Comparison of ENCODE assay signal across 12 cellular contexts in the genomic region with DNA sequence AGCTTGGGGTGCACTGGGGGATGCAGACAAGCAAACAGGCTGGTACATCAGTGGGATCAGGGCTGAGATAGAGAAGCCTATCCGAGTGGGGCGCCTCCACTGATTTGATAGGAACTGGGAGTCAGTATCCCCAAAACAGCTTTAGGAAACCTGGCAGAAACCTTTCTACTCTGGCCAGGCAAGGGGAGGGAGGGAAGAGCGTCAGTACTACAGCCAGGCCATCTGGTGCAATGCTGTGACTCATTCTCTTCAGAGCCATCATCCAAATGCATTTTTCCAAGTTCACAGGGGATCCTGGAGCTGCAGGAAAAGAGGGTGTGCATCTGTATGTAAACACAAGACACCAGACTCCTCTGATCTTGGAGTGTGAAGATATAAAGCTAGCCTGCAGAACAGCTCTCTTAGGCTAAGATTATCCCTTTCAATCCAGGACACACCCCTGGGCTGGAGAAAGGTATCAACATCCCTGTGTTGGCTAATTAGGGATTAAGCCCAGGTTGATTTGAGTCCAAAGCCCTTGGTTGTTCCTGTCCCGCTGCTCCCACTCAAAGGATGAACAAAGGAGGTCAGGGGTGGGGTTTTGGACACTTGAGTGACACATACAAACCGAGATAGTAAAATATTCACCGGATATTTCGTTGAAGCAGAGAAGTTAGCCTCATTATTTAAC. TPM values are rescaled to one million over a fixed set of nuclear protein-coding genes. Genes with fewer than 3 reads are reported as not detected.
A peak's percentile ranks its signal among the peaks of the same experiment; 100 is the strongest.
DNase-seq lines count a peak whose midpoint lies in the region; ATAC-seq and TF ChIP-seq lines count a peak whose summit lies in the region.
"Had no signal": no experiment of that assay in that cellular context is flagged by ENCODE, and none has a peak within 500 bp of the region (broad histone marks: within the 10 kb centered on the region; RNA-seq: fewer than 3 reads in every experiment).

No MANE protein-coding gene starts in this region.

- H3K4me2 ChIP-seq in GM23248 (ENCODE audit: unreplicated experiment), result peak overlapping the region; percentile 68

- no peaks in the 10 kb centered on the region for H4K20me1 ChIP-seq in GM23248 (ENCODE audit: insufficient read depth)

- no peaks in the 10 kb centered on the region for H3K36me3 Mint-ChIP-seq in immature natural killer cell

- in situ Hi-C loops in GM23248 (cut with MboI), result no loop called here

- peaks cover 7 to 9% of the 10 kb centered on the region in 2 donors for H3K4me1 Mint-ChIP-seq in immature natural killer cell

- H3K9me2 ChIP-seq in GM23248 (ENCODE audit: insufficient read depth), result no peaks in the 10 kb centered on the region

- intact Hi-C loops in adrenal gland (cut with DNase I), result no loop called here

- peaks cover under 1 to 7% (median 4%) of the 10 kb centered on the region in 3 donors for H3K27me3 Mint-ChIP-seq in immature natural killer cell (ENCODE audit: low read depth in 3 of 3)

- TF ChIP-seq POLR2A in adrenal gland (IDR thresholded peaks at IDR 0.05) (no peak), gastroesophageal sphincter (IDR thresholded peaks at IDR 0.05) (no peak)

- H3K27ac Mint-ChIP-seq in immature natural killer cell, result no peak overlapping the region
- H3K27ac Mint-ChIP-seq: activated T-helper 2 cell treated with anti-CD3 and anti-CD28 coated beads, Interferon-gamma antibody, Interleukin-2, Interleukin-4, amounts not matched to agents 10 μg/mL and 5 μg/mL and 100 μg/mL, durations not matched to agents 14 hours and 24 hours and 36 hours; stimulated activated naive CD8-positive, alpha-beta T cell treated with anti-CD3 and anti-CD28 coated beads, Interleukin-15, amount 100 ng/mL, for 72 hours had no signal

- H3K27me3 ChIP-seq in GM23248 (replicated peaks; ENCODE audit: insufficient read depth) (no peaks in the 10 kb centered on the region), adrenal gland (no peaks in the 10 kb centered on the region), gastroesophageal sphincter (no peaks in the 10 kb centered on the region)

- H3K79me2 ChIP-seq in GM23248 (ENCODE audit: insufficient read depth), result no peaks in the 10 kb centered on the region

- TF ChIP-seq CTCF in adrenal gland (IDR thresholded peaks at IDR 0.05) (no peak), gastroesophageal sphincter (IDR thresholded peaks at IDR 0.05) (no peak)

- WGBS in GM23248 (ENCODE audit: low coverage in 1 of 2, low lambda C conversion rate in 2 of 2, missing lambda C conversion rate in 2 of 2), 2 experiments, result 4 to 8% methylated on average over 7 of the region's 7 CpGs
- 70 to 83% (median 80%) methylated on average over 7 of the region's 7 CpGs for WGBS in adrenal gland, 4 donors
- WGBS in gastroesophageal sphincter (ENCODE audit: low coverage in 1 of 2), 2 donors, result 66 to 76% methylated on average over 5 to 6 of the region's 7 CpGs

- H3K36me3 ChIP-seq in GM23248 (ENCODE audit: low read depth) (no peaks in the 10 kb centered on the region), adrenal gland (replicated peaks in 1 of 2) (no peaks in the 10 kb centered on the region), gastroesophageal sphincter (peaks cover 0 to 8% of the 10 kb centered on the region in 2 donors)

- H3K9me3 ChIP-seq in GM23248 (ENCODE audit: low read depth) (no peaks in the 10 kb centered on the region), adrenal gland (replicated peaks in 1 of 3) (no peaks in the 10 kb centered on the region), gastroesophageal sphincter (no peaks in the 10 kb centered on the region)

- H3K4me3 ChIP-seq in GM23248 (no peak overlapping the region), adrenal gland (no peak overlapping the region), gastroesophageal sphincter (no peak overlapping the region)

- DNase-seq in GM23248 (peak; percentile 94), adrenal gland (peak in 4 of 7 donors; percentile 28 to 63 (median 48)), stromal cell of bone marrow (ENCODE audit: low read depth) (peak; percentile 77), hippocampal formation (lab: John Stamatoyannopoulos, UW) (no peak), immature natural killer cell (no peak)
- DNase-seq: NCI-H748 treated with DMSO at 0.1 percent for 48 hours; stimulated activated naive CD8-positive, alpha-beta T cell treated with anti-CD3 and anti-CD28 coated beads, Interleukin-15, amount 100 ng/mL, for 72 hours; T-helper 9 cell had no signal

- H3K9me3 Mint-ChIP-seq in immature natural killer cell, result no peaks in the 10 kb centered on the region
- H3K9me3 Mint-ChIP-seq: activated T-helper 2 cell treated with anti-CD3 and anti-CD28 coated beads, Interferon-gamma antibody, Interleukin-2, Interleukin-4, amounts not matched to agents 10 μg/mL and 5 μg/mL and 100 μg/mL, durations not matched to agents 14 hours and 24 hours and 36 hours; stimulated activated naive CD8-positive, alpha-beta T cell treated with anti-CD3 and anti-CD28 coated beads, Interleukin-15, amount 100 ng/mL, for 72 hours had no signal

- H3K4me3 Mint-ChIP-seq in immature natural killer cell, result no peak overlapping the region
- H3K4me3 Mint-ChIP-seq: stimulated activated naive CD8-positive, alpha-beta T cell treated with anti-CD3 and anti-CD28 coated beads, Interleukin-15, amount 100 ng/mL, for 72 hours had no signal

- no peak for TF ChIP-seq EP300 in gastroesophageal sphincter (IDR thresholded peaks at IDR 0.05)

- peak overlapping the region; percentile 32 for H3K9ac ChIP-seq in GM23248

- ATAC-seq in gastroesophageal sphincter (peak; percentile 32), HG03095 (IDR thresholded peaks at IDR 0.05; ENCODE audit: unreplicated experiment) (no peak), GM21390 (IDR thresholded peaks at IDR 0.05; ENCODE audit: unreplicated experiment) (no peak)
- ATAC-seq: stimulated activated naive CD8-positive, alpha-beta T cell treated with anti-CD3 and anti-CD28 coated beads, Interleukin-15, amount 100 ng/mL, for 72 hours had no signal

- peaks cover 49% of the 10 kb centered on the region for H3F3A ChIP-seq in GM23248 (ENCODE audit: insufficient read depth)

- H3K4me1 ChIP-seq in GM23248 (ENCODE audit: insufficient read depth) (peaks cover 43% of the 10 kb centered on the region), adrenal gland (replicated peaks in 1 of 2) (peaks cover 0 to 7% of the 10 kb centered on the region in 2 donors), gastroesophageal sphincter (peaks cover 0 to 30% (median 0%) of the 10 kb centered on the region in 3 donors)

- H3K27ac ChIP-seq in GM23248, result peak overlapping the region; percentile 76
- no peak overlapping the region for H3K27ac ChIP-seq in adrenal gland
- H3K27ac ChIP-seq in gastroesophageal sphincter, result peak overlapping the region in 2 of 4 donors; percentile 73 to 74

- no peak overlapping the region for H2AFZ ChIP-seq in GM23248

RNA-seq across cellular contexts. Expression of a gene that starts 9.3 kb away (rescaled TPM):
- 11.7 and 12.9 TPM in 2 replicates for total RNA-seq in GM23248 (2014; rRNA removed; shearing (Covaris generic))
- polyA plus RNA-seq in GM23248 (2016; fragmentation: Nextera tagmentation; extraction: Ambion mirVana), result 9.9 and 10.7 TPM in 2 replicates
- 10 to 100 TPM; 10.5 to 22.8 (median 15.5) TPM for total RNA-seq in adrenal gland
- 10 to 100 TPM in 1 of 3 donors, 1 to 10 TPM in 2; 6.6 to 10.8 (median 7.4) TPM for polyA plus RNA-seq in adrenal gland
- total RNA-seq in gastroesophageal sphincter, result 100 to 1,000 TPM in 3 of 4 donors, 10 to 100 TPM in 1; 75.4 to 297 (median 134) TPM
- not detected for polyA plus RNA-seq in immature natural killer cell
- total RNA-seq: activated T-helper 2 cell treated with anti-CD3 and anti-CD28 coated beads, Interferon-gamma antibody, Interleukin-2, Interleukin-4, amounts not matched to agents 10 μg/mL and 5 μg/mL and 100 μg/mL, durations not matched to agents 14 hours and 24 hours and 36 hours had no signal

Comparison
In these comparisons a context has a peak if more than half of its experiments do, and no peak if none do; other contexts are left out.
1. DNase-seq: peak in GM23248 (single experiment), adrenal gland (4 of 7) and stromal cell of bone marrow (single experiment); none in hippocampal formation (0 of 2) and immature natural killer cell (0 of 3).